ENCODE assay signal across 13 cellular contexts in the genomic region with DNA sequence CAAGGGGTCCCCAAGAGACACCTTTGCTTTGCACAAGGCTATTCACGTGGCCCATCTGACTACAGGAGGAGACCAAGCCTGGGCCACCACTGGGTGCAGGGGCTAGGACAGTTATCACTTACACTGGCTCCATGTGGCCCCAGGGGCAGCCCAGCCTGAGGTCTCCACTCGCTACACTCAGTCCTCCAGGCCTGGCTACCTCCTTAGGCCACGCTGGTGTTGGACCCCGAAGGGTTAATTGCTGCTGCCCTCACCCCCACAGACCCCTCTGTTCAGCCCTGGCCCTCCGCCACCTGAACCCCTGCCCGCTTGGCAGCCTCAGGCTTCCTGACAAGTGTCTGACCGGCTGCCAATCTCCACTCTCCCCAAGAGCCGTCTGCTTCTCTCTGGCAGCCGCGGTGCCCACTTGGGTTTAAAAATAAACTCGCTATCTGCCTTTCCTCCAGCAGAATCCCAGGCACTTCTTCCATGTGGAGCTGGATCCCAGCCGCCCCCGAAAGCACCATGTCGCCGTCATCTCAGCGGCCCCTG. TPM values are rescaled to one million over a fixed set of nuclear protein-coding genes. Genes with fewer than 3 reads are reported as not detected.
DNase-seq lines count a peak whose midpoint lies in the region; ATAC-seq and TF ChIP-seq lines count a peak whose summit lies in the region.
"Had no signal": no experiment of that assay in that cellular context is flagged by ENCODE, and none has a peak within 500 bp of the region (broad histone marks: within the 10 kb centered on the region; RNA-seq: fewer than 3 reads in every experiment).

No MANE protein-coding gene starts in this region.

- H3K9me3 Mint-ChIP-seq in activated CD8-positive, alpha-beta T cell treated with anti-CD3 and anti-CD28 coated beads for 36 hours: no peaks in the 10 kb centered on the region
- H3K9me3 Mint-ChIP-seq: activated T-cell treated with anti-CD3 and anti-CD28 coated beads, Interleukin-2, amount 50 U/mL, for 4 hours; GM23338 had no signal

- no peaks in the 10 kb centered on the region for H3K27me3 Mint-ChIP-seq in activated CD8-positive, alpha-beta T cell treated with anti-CD3 and anti-CD28 coated beads for 36 hours

- H3K4me3 Mint-ChIP-seq in activated CD8-positive, alpha-beta T cell treated with anti-CD3 and anti-CD28 coated beads for 36 hours: no peak overlapping the region
- H3K4me3 Mint-ChIP-seq: activated T-cell treated with anti-CD3 and anti-CD28 coated beads, Interleukin-2, amount 50 U/mL, for 4 hours; GM23338 had no signal

- H3K27me3 ChIP-seq in left ventricle myocardium inferior (ENCODE audit: low read depth): no peaks in the 10 kb centered on the region

- H3K27ac ChIP-seq in left ventricle myocardium inferior (replicated peaks): peak overlapping the region; percentile 85

- H3K4me3 ChIP-seq in left ventricle myocardium inferior: peak overlapping the region; percentile 22
- H3K4me3 ChIP-seq: GM23338 had no signal

- H3K9me3 ChIP-seq in left ventricle myocardium inferior (replicated peaks): no peaks in the 10 kb centered on the region

- POLR2A ChIA-PET in activated CD8-positive, alpha-beta T cell treated with anti-CD3 and anti-CD28 coated beads for 36 hours (lab: Charles Lee): no interaction called here

- peaks cover 50% of the 10 kb centered on the region for H3K4me1 ChIP-seq in left ventricle myocardium inferior

- TF ChIP-seq CTCF in left ventricle myocardium inferior (IDR thresholded peaks at IDR 0.05; ENCODE audit: borderline replicate concordance): no peak
- no peak for TF ChIP-seq CTCF in activated CD8-positive, alpha-beta T cell treated with anti-CD3 and anti-CD28 coated beads for 36 hours (IDR thresholded peaks at IDR 0.05)

- no peaks in the 10 kb centered on the region for H3K36me3 Mint-ChIP-seq in activated CD8-positive, alpha-beta T cell treated with anti-CD3 and anti-CD28 coated beads for 36 hours (ENCODE audit: low read depth)

- DNase-seq in DMS79 (lab: John Stamatoyannopoulos, UW) (peak; percentile 41), anterior cingulate cortex (lab: John Stamatoyannopoulos, UW) (peak in 40 of 58 donors; percentile 16 to 74 (median 42)), left ventricle myocardium inferior (peak; percentile 58), sciatic nerve (ENCODE audit: low spot score) (peak; percentile 55), NCI-H345 treated with DMSO at 0.1 percent for 48 hours (lab: John Stamatoyannopoulos, UW; ENCODE audit: unreplicated experiment) (no peak)
- DNase-seq in activated CD8-positive, alpha-beta T cell treated with anti-CD3 and anti-CD28 coated beads for 36 hours: no peak
- DNase-seq: activated CD4-positive, alpha-beta T cell treated with anti-CD3 and anti-CD28 coated beads, Interleukin-2, amount 50 U/mL, for 4 hours; activated T-cell treated with anti-CD3 and anti-CD28 coated beads, Interleukin-2, amount 50 U/mL, for 4 hours; erythroblast; kidney glomerular epithelial cell had no signal

- ATAC-seq in sciatic nerve (no peak), GM18873 (IDR thresholded peaks at IDR 0.05; ENCODE audit: low FRiP score, unreplicated experiment) (no peak), HG02981 (IDR thresholded peaks at IDR 0.05; ENCODE audit: unreplicated experiment) (no peak)
- ATAC-seq in activated CD8-positive, alpha-beta T cell treated with anti-CD3 and anti-CD28 coated beads for 36 hours: no peak
- ATAC-seq: activated T-cell treated with anti-CD3 and anti-CD28 coated beads, Interleukin-2, amount 50 U/mL, for 4 hours had no signal

- no peak overlapping the region for H3K27ac Mint-ChIP-seq in activated CD8-positive, alpha-beta T cell treated with anti-CD3 and anti-CD28 coated beads for 36 hours
- H3K27ac Mint-ChIP-seq: GM23338 had no signal

- H3K4me1 Mint-ChIP-seq in activated CD8-positive, alpha-beta T cell treated with anti-CD3 and anti-CD28 coated beads for 36 hours (ENCODE audit: low read depth): no peaks in the 10 kb centered on the region

- CTCF ChIA-PET in activated CD8-positive, alpha-beta T cell treated with anti-CD3 and anti-CD28 coated beads for 36 hours (lab: Charles Lee): no interaction called here

- no peaks in the 10 kb centered on the region for H3K36me3 ChIP-seq in left ventricle myocardium inferior

- intact Hi-C loops in left ventricle myocardium inferior (cut with micrococcal nuclease) (loop anchor here (5.0 kb wide), 1 partner anchor 41 kb away; no protein-coding TSS in a partner anchor), sciatic nerve (cut with DNase I) (no loop called here)
- intact Hi-C loops in activated CD8-positive, alpha-beta T cell treated with anti-CD3 and anti-CD28 coated beads for 36 hours (cut with micrococcal nuclease): no loop called here

RNA-seq across cellular contexts. Expression of gene ADAM11, which starts 27.8 kb away (rescaled TPM):
- 7.3 TPM for total RNA-seq in left ventricle myocardium inferior
- total RNA-seq in sciatic nerve: 0.53 TPM
- under 1 TPM; 0.07 to 0.27 TPM for total RNA-seq in activated CD8-positive, alpha-beta T cell treated with anti-CD3 and anti-CD28 coated beads for 36 hours

RNA-seq across cellular contexts. Expression of gene GJC1, which starts 43.5 kb away (rescaled TPM):
- total RNA-seq in left ventricle myocardium inferior (18.8 TPM), sciatic nerve (7.9 TPM)
- 1 to 10 TPM; 5.6 TPM for total RNA-seq in activated CD8-positive, alpha-beta T cell treated with anti-CD3 and anti-CD28 coated beads for 36 hours

Comparison
In these comparisons a context has a peak if more than half of its experiments do, and no peak if none do; other contexts are left out.
1. DNase-seq: peak in DMS79 (single experiment), anterior cingulate cortex (40 of 58), left ventricle myocardium inferior (single experiment) and sciatic nerve (single experiment); none in NCI-H345 treated with DMSO at 0.1 percent for 48 hours (single experiment) and activated CD8-positive, alpha-beta T cell treated with anti-CD3 and anti-CD28 coated beads for 36 hours (single experiment).